In the genomic region with DNA sequence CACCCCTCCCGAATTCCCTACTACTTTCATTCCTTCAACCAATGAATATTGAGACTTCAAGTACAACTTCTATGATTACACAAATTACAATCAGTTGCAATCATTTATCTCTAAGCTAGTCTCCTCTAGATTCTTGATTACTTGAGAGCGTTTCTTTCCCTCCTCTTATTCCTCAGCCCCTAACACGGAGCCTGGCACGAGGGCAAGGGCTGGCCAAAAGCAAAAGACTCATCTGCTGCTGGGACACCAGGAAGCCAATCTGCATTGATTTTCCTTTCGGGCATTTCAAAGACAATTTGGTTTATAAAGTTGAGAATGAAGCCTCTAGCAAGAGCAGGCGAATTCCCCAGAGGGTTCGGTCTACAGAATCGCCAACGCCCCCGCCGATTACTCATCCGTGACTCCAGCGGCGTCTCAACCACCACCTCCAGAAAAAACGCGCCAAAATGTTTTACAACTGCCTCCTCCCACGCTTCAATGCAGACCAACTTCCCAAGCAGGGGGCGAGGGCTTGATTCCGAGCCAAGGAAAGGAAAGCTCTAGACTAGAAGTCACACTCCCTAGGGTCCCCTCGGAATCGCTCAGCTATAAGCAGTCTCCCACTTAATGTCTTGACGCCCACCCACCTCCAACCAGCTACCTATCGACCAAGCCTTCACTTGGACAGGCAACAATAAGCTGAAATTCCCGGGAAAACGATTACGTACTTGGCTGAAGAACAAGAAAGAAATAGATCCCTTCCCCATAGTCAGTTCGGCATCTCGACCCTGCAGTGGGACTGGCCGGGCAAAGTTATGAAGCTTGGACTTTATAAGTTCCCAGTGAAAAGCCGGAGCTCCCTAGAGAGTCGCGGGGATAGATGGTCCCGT, we compare ENCODE assay signal across 9 cellular contexts. TPM values are rescaled to one million over a fixed set of nuclear protein-coding genes. Genes with fewer than 3 reads are reported as not detected.
DNase-seq lines count a peak whose midpoint lies in the region; ATAC-seq and TF ChIP-seq lines count a peak whose summit lies in the region.
"Had no signal": no experiment of that assay in that cellular context is flagged by ENCODE, and none has a peak within 500 bp of the region (broad histone marks: within the 10 kb centered on the region; RNA-seq: fewer than 3 reads in every experiment).

No MANE protein-coding gene starts in this region.

- no peak overlapping the region for H3K4me3 Mint-ChIP-seq in CD8-positive, alpha-beta T cell
- H3K4me3 Mint-ChIP-seq: mesothelial cell of epicardium had no signal

- H3K9me3 Mint-ChIP-seq in CD8-positive, alpha-beta T cell, result no peaks in the 10 kb centered on the region
- H3K9me3 Mint-ChIP-seq: mesothelial cell of epicardium had no signal

- H3K4me1 Mint-ChIP-seq in CD8-positive, alpha-beta T cell (ENCODE audit: low read depth), result peaks cover 4% of the 10 kb centered on the region

- no peak overlapping the region for H3K27ac ChIP-seq in esophagus muscularis mucosa (replicated peaks in 1 of 4)
- H3K27ac ChIP-seq in CD8-positive, alpha-beta T cell (ENCODE audit: low read depth, low read length), result no peak overlapping the region

- peak overlapping the region in 3 of 4 donors; percentile 27 to 44 (median 29) for H3K4me3 ChIP-seq in esophagus muscularis mucosa
- H3K4me3 ChIP-seq in CD8-positive, alpha-beta T cell (ENCODE audit: low read depth, low read length), result no peak overlapping the region

- H3K27ac Mint-ChIP-seq in CD8-positive, alpha-beta T cell, result no peak overlapping the region
- H3K27ac Mint-ChIP-seq: mesothelial cell of epicardium had no signal

- DNase-seq in NCI-H82 (lab: John Stamatoyannopoulos, UW), result peak; percentile 52
- DNase-seq in NCI-H82 treated with DMSO at 0.1 percent for 48 hours (lab: John Stamatoyannopoulos, UW; ENCODE audit: unreplicated experiment), result no peak
- peak; percentile 45 for DNase-seq in NCI-H345 treated with DMSO at 0.1 percent for 48 hours (lab: John Stamatoyannopoulos, UW; ENCODE audit: unreplicated experiment)
- DNase-seq in esophagus muscularis mucosa (ENCODE audit: extremely low spot score), result no peak
- DNase-seq in stimulated activated CD4-positive, alpha-beta T cell treated with anti-CD3 and anti-CD28 coated beads, TNF-alpha, amount 100 ng/mL, for 48 hours (ENCODE audit: low read depth in 3 of 3), result peak in 2 of 3 donors; percentile 6 to 20
- DNase-seq in CD8-positive, alpha-beta T cell, result no peak
- DNase-seq in sciatic nerve (ENCODE audit: low spot score), result no peak

- WGBS in esophagus muscularis mucosa, result 5% methylated on average over 21 of the region's 33 CpGs

- ATAC-seq in CD8-positive, alpha-beta T cell, result no peak
- ATAC-seq in sciatic nerve (no peak), GM18909 (IDR thresholded peaks at IDR 0.05; ENCODE audit: poor library complexity, unreplicated experiment) (no peak)

- H3K36me3 Mint-ChIP-seq in CD8-positive, alpha-beta T cell, result no peaks in the 10 kb centered on the region
- H3K36me3 Mint-ChIP-seq: mesothelial cell of epicardium had no signal

- no peak for TF ChIP-seq POLR2A in esophagus muscularis mucosa (IDR thresholded peaks at IDR 0.05; ENCODE audit: low read depth)

- POLR2A ChIA-PET in CD8-positive, alpha-beta T cell (lab: Charles Lee), result no interaction called here

- H3K27me3 Mint-ChIP-seq in CD8-positive, alpha-beta T cell (ENCODE audit: low read depth), result peaks cover 51% of the 10 kb centered on the region

- CTCF ChIA-PET in CD8-positive, alpha-beta T cell (lab: Charles Lee), result no interaction called here

- peaks cover 25 to 35% (median 34%) of the 10 kb centered on the region in 4 donors for H3K4me1 ChIP-seq in esophagus muscularis mucosa
- no peaks in the 10 kb centered on the region for H3K4me1 ChIP-seq in CD8-positive, alpha-beta T cell (ENCODE audit: insufficient read depth, low read length)

- no peaks in the 10 kb centered on the region for H3K9me3 ChIP-seq in esophagus muscularis mucosa
- H3K9me3 ChIP-seq in CD8-positive, alpha-beta T cell (ENCODE audit: low read length), result no peaks in the 10 kb centered on the region

- TF ChIP-seq EP300 in esophagus muscularis mucosa (IDR thresholded peaks at IDR 0.05), result no peak

- TF ChIP-seq CTCF in esophagus muscularis mucosa (IDR thresholded peaks at IDR 0.05), result no peak
- TF ChIP-seq CTCF in CD8-positive, alpha-beta T cell (IDR thresholded peaks at IDR 0.05), result no peak

- no peaks in the 10 kb centered on the region for H3K36me3 ChIP-seq in esophagus muscularis mucosa
- H3K36me3 ChIP-seq in CD8-positive, alpha-beta T cell (ENCODE audit: insufficient read depth, low read length), result no peaks in the 10 kb centered on the region

- intact Hi-C loops in esophagus muscularis mucosa (cut with DNase I), result no loop called here
- intact Hi-C loops in CD8-positive, alpha-beta T cell (cut with DNase I, micrococcal nuclease), result loop anchor here in 1 of 2 experiments (5.0 kb wide), 1 partner anchor 51 kb away; no protein-coding TSS in a partner anchor
- intact Hi-C loops in sciatic nerve (cut with DNase I), result no loop called here

- H3K27me3 ChIP-seq in esophagus muscularis mucosa, result peaks cover 0 to 45% (median 20%) of the 10 kb centered on the region in 4 donors
- H3K27me3 ChIP-seq in CD8-positive, alpha-beta T cell (ENCODE audit: insufficient read depth, low read length), result peaks cover 31% of the 10 kb centered on the region

RNA-seq across cellular contexts. Expression of a gene that starts 1.4 kb away (rescaled TPM):
- total RNA-seq in esophagus muscularis mucosa, result 1 to 10 TPM in 2 of 4 donors, under 1 TPM in 1, not detected in 1; 0.11 to 1.3 (median 1.3) TPM
- not detected for total RNA-seq in CD8-positive, alpha-beta T cell
- 0.09 TPM for total RNA-seq in sciatic nerve
- total RNA-seq: mesothelial cell of epicardium had no signal

Comparison
In these comparisons a context has a peak if more than half of its experiments do, and no peak if none do; other contexts are left out.
1. DNase-seq: peak in NCI-H82 (single experiment), NCI-H345 treated with DMSO at 0.1 percent for 48 hours (single experiment) and stimulated activated CD4-positive, alpha-beta T cell treated with anti-CD3 and anti-CD28 coated beads, TNF-alpha, amount 100 ng/mL, for 48 hours (2 of 3); none in NCI-H82 treated with DMSO at 0.1 percent for 48 hours (single experiment), esophagus muscularis mucosa (single experiment), CD8-positive, alpha-beta T cell (0 of 7) and sciatic nerve (single experiment).